ENCODE assay signal across 36 cellular contexts in genomic region chr20:2431185-2431584, GRCh38. TPM values are rescaled to one million over a fixed set of nuclear protein-coding genes. Genes with fewer than 3 reads are reported as not detected.
"Had no signal": no experiment of that assay in that cellular context is flagged by ENCODE, and none has a peak within 500 bp of the region (broad histone marks: within the 10 kb centered on the region; RNA-seq: fewer than 3 reads in every experiment).

No MANE protein-coding gene starts in this region.

- H3K27ac Mint-ChIP-seq: natural killer cell; nephron; neural progenitor cell; progenitor cell of endocrine pancreas; stimulated activated memory B cell treated with anti-CD40 and anti-IgM and Interleukin-4, amounts not matched to agents 10 μg/mL and 1 μg/mL and 100 μg/mL, for 72 hours; type B pancreatic cell had no signal

- H3K4me1 ChIP-seq: neural progenitor cell, parathyroid adenoma, psoas muscle, spleen, suprapubic skin, testis, tibial artery, transverse colon, upper lobe of right lung, uterus had no signal

- ATAC-seq: natural killer cell; psoas muscle; right cardiac atrium; sciatic nerve; stimulated activated memory B cell treated with anti-CD40 and anti-IgM and Interleukin-4, amounts not matched to agents 10 μg/mL and 1 μg/mL and 100 μg/mL, for 72 hours; stimulated activated naive CD8-positive, alpha-beta T cell treated with anti-CD3 and anti-CD28 coated beads, Interleukin-15, amount 100 ng/mL, for 72 hours; stimulated activated naive CD8-positive, alpha-beta T cell treated with anti-CD3 and anti-CD28 coated beads, Interleukin-15, Interleukin-2, amounts not matched to agents 100 U/mL and 50 U/mL, for 24 hours; upper lobe of right lung had no signal

- H3K9me3 ChIP-seq: ovary, psoas muscle, spleen, suprapubic skin, testis, tibial artery, transverse colon, upper lobe of right lung, uterus had no signal

- H2AFZ ChIP-seq: neural progenitor cell, parathyroid adenoma had no signal

- H3K4me1 Mint-ChIP-seq: natural killer cell; nephron; neural progenitor cell; stimulated activated memory B cell treated with anti-CD40 and anti-IgM and Interleukin-4, amounts not matched to agents 10 μg/mL and 1 μg/mL and 100 μg/mL, for 72 hours; stimulated activated naive CD8-positive, alpha-beta T cell treated with anti-CD3 and anti-CD28 coated beads, Interleukin-15, amount 100 ng/mL, for 72 hours had no signal

- H3K9ac ChIP-seq: neural progenitor cell, parathyroid adenoma had no signal

- H3K79me2 ChIP-seq: parathyroid adenoma had no signal

- H3K36me3 Mint-ChIP-seq: natural killer cell; neural progenitor cell; stimulated activated memory B cell treated with anti-CD40 and anti-IgM and Interleukin-4, amounts not matched to agents 10 μg/mL and 1 μg/mL and 100 μg/mL, for 72 hours; type B pancreatic cell had no signal

- H3K4me3 Mint-ChIP-seq: natural killer cell; nephron; neural progenitor cell; stimulated activated memory B cell treated with anti-CD40 and anti-IgM and Interleukin-4, amounts not matched to agents 10 μg/mL and 1 μg/mL and 100 μg/mL, for 72 hours; stimulated activated naive CD8-positive, alpha-beta T cell treated with anti-CD3 and anti-CD28 coated beads, Interleukin-15, amount 100 ng/mL, for 72 hours; type B pancreatic cell had no signal

- H3K27ac ChIP-seq: neural progenitor cell, ovary, parathyroid adenoma, psoas muscle, skin epidermis, spleen, suprapubic skin, testis, tibial artery, transverse colon, upper lobe of right lung, uterus had no signal

- H3K9me3 Mint-ChIP-seq: natural killer cell; nephron; neural progenitor cell; stimulated activated memory B cell treated with anti-CD40 and anti-IgM and Interleukin-4, amounts not matched to agents 10 μg/mL and 1 μg/mL and 100 μg/mL, for 72 hours; stimulated activated naive CD8-positive, alpha-beta T cell treated with anti-CD3 and anti-CD28 coated beads, Interleukin-15, amount 100 ng/mL, for 72 hours; type B pancreatic cell had no signal

- H3K36me3 ChIP-seq: neural progenitor cell, ovary, spleen, suprapubic skin, tibial artery, transverse colon, upper lobe of right lung, uterus had no signal

- H3K27me3 ChIP-seq: ovary, suprapubic skin, testis, tibial artery, uterus had no signal

- H3K4me3 ChIP-seq: neural progenitor cell, ovary, psoas muscle, skin epidermis, smooth muscle cell, spleen, suprapubic skin, testis, tibial artery, transverse colon, upper lobe of right lung, uterus had no signal

- DNase-seq: natural killer cell; occipital lobe; ovary; posterior cingulate gyrus; psoas muscle; right cardiac atrium; spleen; stimulated activated CD4-positive, alpha-beta T cell treated with anti-CD3 and anti-CD28 coated beads, Interleukin-12 subunit alpha, Interleukin-12 subunit beta, amount 100 ng/mL, for 4 hours; stimulated activated CD4-positive, alpha-beta T cell treated with anti-CD3 and anti-CD28 coated beads, Interleukin-1b, Interleukin-23, amount 100 ng/mL, for 48 hours; stimulated activated CD4-positive, alpha-beta T cell treated with anti-CD3 and anti-CD28 coated beads, Interleukin-4, amount 100 ng/mL, for 1 hour; stimulated activated CD4-positive, alpha-beta T cell treated with anti-CD3 and anti-CD28 coated beads, Interleukin-4, amount 100 ng/mL, for 4 hours; stimulated activated CD8-positive, alpha-beta memory T cell treated with anti-CD3 and anti-CD28 coated beads, Interleukin-4, amount 100 ng/mL, for 48 hours; stimulated activated naive CD4-positive, alpha-beta T cell; stimulated activated naive CD8-positive, alpha-beta T cell treated with anti-CD3 and anti-CD28 coated beads, Interleukin-15, amount 100 ng/mL, for 72 hours; stimulated activated naive CD8-positive, alpha-beta T cell treated with anti-CD3 and anti-CD28 coated beads, Interleukin-15, Interleukin-2, amounts not matched to agents 100 U/mL and 50 U/mL, for 24 hours; substantia nigra; testis; tibial artery; transverse colon; upper lobe of right lung; uterus had no signal

- H3K4me2 ChIP-seq: neural progenitor cell, smooth muscle cell had no signal

RNA-seq across cellular contexts. Expression of gene TGM6, which starts 50.5 kb away (rescaled TPM):
- total RNA-seq: natural killer cell, occipital lobe, osteoblast, ovary, progenitor cell of endocrine pancreas, psoas muscle, renal cortical epithelial cell, right cardiac atrium, sciatic nerve, smooth muscle cell, spleen, testis, upper lobe of right lung, urinary bladder, uterus had no signal
- polyA plus RNA-seq: neural cell, ovary, psoas muscle, right cardiac atrium, smooth muscle cell, spleen, thymus, urinary bladder had no signal
